17 cellular contexts compared by ENCODE assay signal in genomic region chr11:47955356-47955755, GRCh38. TPM values are rescaled to one million over a fixed set of nuclear protein-coding genes. Genes with fewer than 3 reads are reported as not detected.
DNase-seq lines count a peak whose midpoint lies in the region; ATAC-seq and TF ChIP-seq lines count a peak whose summit lies in the region.
"Had no signal": no experiment of that assay in that cellular context is flagged by ENCODE, and none has a peak within 500 bp of the region (broad histone marks: within the 10 kb centered on the region; RNA-seq: fewer than 3 reads in every experiment).

No MANE protein-coding gene starts in this region.

- H3K36me3 ChIP-seq in SK-N-SH (replicated peaks in 1 of 2; ENCODE audit: control insufficient read depth in 1 of 2, insufficient read depth in 2 of 2, low read length in 1 of 2) (no peaks in the 10 kb centered on the region), KMS-11 (ENCODE audit: insufficient read depth) (no peaks in the 10 kb centered on the region), mucosa of descending colon (ENCODE audit: low read depth) (no peaks in the 10 kb centered on the region), esophagus squamous epithelium (no peaks in the 10 kb centered on the region)
- H3K36me3 ChIP-seq: brain microvascular endothelial cell, uterus had no signal

- no peak for TF ChIP-seq RAD21 in SK-N-SH (IDR thresholded peaks at IDR 0.05; ENCODE audit: low read length)

- no peak for TF ChIP-seq EP300 in SK-N-SH (IDR thresholded peaks at IDR 0.05; ENCODE audit: borderline replicate concordance in 1 of 2, low read depth in 1 of 2, low read length in 1 of 2)

- POLR2A ChIA-PET in SK-N-SH (lab: Yijun Ruan, JAX): no interaction called here

- H3K4me1 ChIP-seq in SK-N-SH (ENCODE audit: control insufficient read depth in 1 of 2, insufficient read depth in 2 of 2, low read depth in 1 of 2, low read length in 1 of 2): no peaks in the 10 kb centered on the region; a peak in 1 of 4 replicates
- peaks cover 16% of the 10 kb centered on the region for H3K4me1 ChIP-seq in KMS-11 (ENCODE audit: low read depth, poor library complexity, severe bottlenecking)
- no peaks in the 10 kb centered on the region for H3K4me1 ChIP-seq in mucosa of descending colon (ENCODE audit: low read depth)
- no peaks in the 10 kb centered on the region for H3K4me1 ChIP-seq in esophagus squamous epithelium
- H3K4me1 ChIP-seq: uterus had no signal

- H3K4me3 ChIP-seq in SK-N-SH (ENCODE audit: low read depth in 2 of 2, low read length in 1 of 2) (no peak overlapping the region), KMS-11 (IDR thresholded peaks at IDR 0.05; ENCODE audit: insufficient read depth, low read depth, low read length) (no peak overlapping the region), mucosa of descending colon (no peak overlapping the region), esophagus squamous epithelium (no peak overlapping the region)
- H3K4me3 ChIP-seq: uterus had no signal

- TF ChIP-seq POLR2A in esophagus squamous epithelium (IDR thresholded peaks at IDR 0.05): no peak

- no peaks in the 10 kb centered on the region for H3K9me2 ChIP-seq in SK-N-SH

- no peaks in the 10 kb centered on the region for H4K20me1 ChIP-seq in SK-N-SH (ENCODE audit: insufficient read depth)
- no peaks in the 10 kb centered on the region for H4K20me1 ChIP-seq in KMS-11 (ENCODE audit: insufficient read depth)

- H3K9me3 ChIP-seq in SK-N-SH (no peaks in the 10 kb centered on the region), mucosa of descending colon (no peaks in the 10 kb centered on the region), esophagus squamous epithelium (no peaks in the 10 kb centered on the region)
- H3K9me3 ChIP-seq: uterus had no signal

- no peaks in the 10 kb centered on the region for H3F3A ChIP-seq in SK-N-SH (replicated peaks; ENCODE audit: insufficient read depth)

- TF ChIP-seq CTCF in SK-N-SH (IDR thresholded peaks at IDR 0.05) (no peak), KMS-11 (conservative IDR thresholded peaks at IDR 0.05; ENCODE audit: low read depth, low read length) (no peak), mucosa of descending colon (IDR thresholded peaks at IDR 0.05) (no peak), esophagus squamous epithelium (IDR thresholded peaks at IDR 0.05) (no peak)

- H3K27ac ChIP-seq in SK-N-SH (ENCODE audit: low read depth in 2 of 2, low read length in 1 of 2) (no peak overlapping the region), KMS-11 (no peak overlapping the region), esophagus squamous epithelium (no peak overlapping the region)
- H3K27ac ChIP-seq: brain microvascular endothelial cell, epithelial cell of prostate, uterus had no signal

- no peaks in the 10 kb centered on the region for H3K27me3 ChIP-seq in SK-N-SH (ENCODE audit: insufficient read depth)
- H3K27me3 ChIP-seq in KMS-11 (ENCODE audit: insufficient read depth, low read depth): no peaks in the 10 kb centered on the region
- no peaks in the 10 kb centered on the region for H3K27me3 ChIP-seq in esophagus squamous epithelium
- H3K27me3 ChIP-seq: brain microvascular endothelial cell, uterus had no signal

- H3K4me2 ChIP-seq in SK-N-SH: no peak overlapping the region
- 0 out of 2 replicates have a peak overlapping the region, but pooled peaks have one; percentile 6 for H3K4me2 ChIP-seq in KMS-11

- H3K79me2 ChIP-seq in SK-N-SH (ENCODE audit: insufficient read depth): no peaks in the 10 kb centered on the region
- H3K79me2 ChIP-seq in KMS-11 (ENCODE audit: insufficient read depth, low read depth): no peaks in the 10 kb centered on the region

- DNase-seq in SK-N-SH (no peak), SW480 (ENCODE audit: low spot score) (peak; percentile 23), mucosa of descending colon (peak in 1 of 3 donors; percentile 18), T-helper 1 cell (no peak), esophagus squamous epithelium (lab: John Stamatoyannopoulos, UW) (no peak)
- DNase-seq: activated CD4-positive, alpha-beta T cell treated with anti-CD3 and anti-CD28 coated beads, Interleukin-2, amount 50 U/mL, for 1 hour; activated T-cell treated with anti-CD3 and anti-CD28 coated beads, Interleukin-2, amount 50 U/mL, for 24 hours; brain microvascular endothelial cell; EL; NCI-H1436; right cardiac atrium; uterus had no signal

- ATAC-seq in SK-N-SH treated with all-trans-retinoic acid at 6 μM for 48 hours (0 out of 3 replicates have a peak, but pooled peaks have one; percentile 37), mucosa of descending colon (peak; percentile 67), GM19467 (IDR thresholded peaks at IDR 0.05; ENCODE audit: unreplicated experiment) (no peak)
- ATAC-seq: activated naive CD4-positive, alpha-beta T cell treated with anti-CD3 and anti-CD28 coated beads, Interleukin-2, amount 50 U/mL, for 72 hours; right cardiac atrium had no signal

- no peak overlapping the region for H2AFZ ChIP-seq in SK-N-SH (ENCODE audit: low read depth)
- H2AFZ ChIP-seq in KMS-11 (ENCODE audit: low read depth): 0 out of 2 replicates have a peak overlapping the region, but pooled peaks have one; percentile 24

- intact Hi-C loops in mucosa of descending colon (cut with DNase I, micrococcal nuclease) (no loop called here), esophagus squamous epithelium (cut with DNase I) (no loop called here)

- H3K9ac ChIP-seq in SK-N-SH: no peak overlapping the region
- no peak overlapping the region for H3K9ac ChIP-seq in KMS-11

- CTCF ChIA-PET in SK-N-SH (lab: Yijun Ruan, JAX): interaction anchor here (0.7 to 1.5 kb wide), 3 partner anchors 14 to 154 kb away, joined by 3 to 9 read pairs (median 3); no protein-coding TSS in a partner anchor

TF ChIP-seq in SK-N-SH treated with all-trans-retinoic acid at 6 μM for 48 hours, 23 proteins besides CTCF, POLR2A, EP300 and RAD21:
- TF ChIP-seq POU6F1 (CRISPR knock-in tag; IDR thresholded peaks at IDR 0.05; ENCODE audit: borderline replicate concordance, low read depth) (no peak), RARB (CRISPR knock-in tag; IDR thresholded peaks at IDR 0.05) (no peak), SNAI2 (CRISPR knock-in tag; IDR thresholded peaks at IDR 0.05) (no peak), ZNF70 (CRISPR knock-in tag; IDR thresholded peaks at IDR 0.05) (no peak)

TF ChIP-seq in SK-N-SH, 30 proteins besides CTCF, POLR2A, EP300 and RAD21:
- TF ChIP-seq RCOR1 (IDR thresholded peaks at IDR 0.05; ENCODE audit: low read length) (no peak), FOSL2 (IDR thresholded peaks at IDR 0.05; ENCODE audit: borderline replicate concordance, low read depth) (no peak), JUND (IDR thresholded peaks at IDR 0.05) (no peak), FOXJ3 (CRISPR knock-in tag; IDR thresholded peaks at IDR 0.05) (no peak)
TF ChIP-seq in SK-N-SH: peak in this region for 0.

RNA-seq across cellular contexts. Expression of gene PTPRJ, which starts 25.0 kb away (rescaled TPM):
- 4.5 and 4.7 TPM in 2 replicates for polyA plus RNA-seq in SK-N-SH (2012; rRNA removed)
- polyA plus RNA-seq in SK-N-SH (2012; cell fraction: cytosol; rRNA removed): 5.0 and 5.4 TPM in 2 replicates
- polyA plus RNA-seq in SK-N-SH (2012; cell fraction: nucleus; rRNA removed): 5.6 and 8.6 TPM in 2 replicates
- 10 to 100 TPM; 27.8 to 54.6 (median 44.0) TPM for total RNA-seq in mucosa of descending colon
- 10 to 100 TPM in 1 of 4 donors, 1 to 10 TPM in 3; 1.7 to 11.6 (median 3.4) TPM for total RNA-seq in esophagus squamous epithelium
